Comparison of ENCODE assay signal across 1 cellular context in the genomic region with DNA sequence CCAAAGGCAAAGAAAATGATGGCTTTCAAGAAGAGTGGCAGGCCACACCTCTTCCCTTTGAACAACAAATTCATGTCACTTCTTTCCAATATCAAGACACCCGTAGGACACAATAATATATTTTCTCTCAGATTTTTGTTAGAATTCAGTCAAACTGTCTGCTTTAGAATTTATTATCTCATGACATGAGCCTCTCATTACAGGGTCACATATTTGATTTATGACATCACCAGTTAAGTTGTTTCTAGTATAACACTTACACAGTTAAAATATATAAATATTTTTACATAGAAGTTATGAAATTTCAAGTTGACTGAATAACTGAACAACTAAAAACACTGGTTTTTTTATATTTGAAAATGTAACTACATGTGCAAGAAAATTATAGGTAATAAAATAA.
TF ChIP-seq lines count a peak whose summit lies in the region.

No MANE protein-coding gene starts in this region.

TF ChIP-seq in HEK293, 187 proteins besides CTCF, POLR2A, EP300 and RAD21 (continued from another document):
- TF ChIP-seq PRDM6 (tag by site-specific recombination; IDR thresholded peaks at IDR 0.05) = no peak
TF ChIP-seq in HEK293: peak in this region for 1.
